In genomic region chr20:22575737-22576136, GRCh38 we compare ENCODE assay signal across 1 cellular context.
TF ChIP-seq lines count a peak whose summit lies in the region.

No MANE protein-coding gene starts in this region.

TF ChIP-seq in GM12878, 131 proteins besides CTCF, POLR2A, EP300 and RAD21 (continued from another document):
- TF ChIP-seq REST (IDR thresholded peaks at IDR 0.05; ENCODE audit: low read depth, low read length) (no peak), SIN3A (IDR thresholded peaks at IDR 0.05; ENCODE audit: low read depth, low read length) (no peak), WRNIP1 (IDR thresholded peaks at IDR 0.05; ENCODE audit: borderline replicate concordance, low read depth, low read length) (no peak), PRDM15 (CRISPR knock-in tag; IDR thresholded peaks at IDR 0.05) (no peak), MLLT1 (IDR thresholded peaks at IDR 0.05) (no peak), PBX3 (IDR thresholded peaks at IDR 0.05; ENCODE audit: insufficient replicate concordance, low read depth, low read length) (no peak)
TF ChIP-seq in GM12878: peak in this region for 0.
